Comparison of ENCODE assay signal across 1 cellular context in genomic region chr3:27985369-27986035, GRCh38.
TF ChIP-seq lines count a peak whose summit lies in the region.

No MANE protein-coding gene starts in this region.

TF ChIP-seq in WTC11, 78 proteins besides CTCF, POLR2A, EP300 and RAD21 (continued from another document):
- TF ChIP-seq, protein P1, sequence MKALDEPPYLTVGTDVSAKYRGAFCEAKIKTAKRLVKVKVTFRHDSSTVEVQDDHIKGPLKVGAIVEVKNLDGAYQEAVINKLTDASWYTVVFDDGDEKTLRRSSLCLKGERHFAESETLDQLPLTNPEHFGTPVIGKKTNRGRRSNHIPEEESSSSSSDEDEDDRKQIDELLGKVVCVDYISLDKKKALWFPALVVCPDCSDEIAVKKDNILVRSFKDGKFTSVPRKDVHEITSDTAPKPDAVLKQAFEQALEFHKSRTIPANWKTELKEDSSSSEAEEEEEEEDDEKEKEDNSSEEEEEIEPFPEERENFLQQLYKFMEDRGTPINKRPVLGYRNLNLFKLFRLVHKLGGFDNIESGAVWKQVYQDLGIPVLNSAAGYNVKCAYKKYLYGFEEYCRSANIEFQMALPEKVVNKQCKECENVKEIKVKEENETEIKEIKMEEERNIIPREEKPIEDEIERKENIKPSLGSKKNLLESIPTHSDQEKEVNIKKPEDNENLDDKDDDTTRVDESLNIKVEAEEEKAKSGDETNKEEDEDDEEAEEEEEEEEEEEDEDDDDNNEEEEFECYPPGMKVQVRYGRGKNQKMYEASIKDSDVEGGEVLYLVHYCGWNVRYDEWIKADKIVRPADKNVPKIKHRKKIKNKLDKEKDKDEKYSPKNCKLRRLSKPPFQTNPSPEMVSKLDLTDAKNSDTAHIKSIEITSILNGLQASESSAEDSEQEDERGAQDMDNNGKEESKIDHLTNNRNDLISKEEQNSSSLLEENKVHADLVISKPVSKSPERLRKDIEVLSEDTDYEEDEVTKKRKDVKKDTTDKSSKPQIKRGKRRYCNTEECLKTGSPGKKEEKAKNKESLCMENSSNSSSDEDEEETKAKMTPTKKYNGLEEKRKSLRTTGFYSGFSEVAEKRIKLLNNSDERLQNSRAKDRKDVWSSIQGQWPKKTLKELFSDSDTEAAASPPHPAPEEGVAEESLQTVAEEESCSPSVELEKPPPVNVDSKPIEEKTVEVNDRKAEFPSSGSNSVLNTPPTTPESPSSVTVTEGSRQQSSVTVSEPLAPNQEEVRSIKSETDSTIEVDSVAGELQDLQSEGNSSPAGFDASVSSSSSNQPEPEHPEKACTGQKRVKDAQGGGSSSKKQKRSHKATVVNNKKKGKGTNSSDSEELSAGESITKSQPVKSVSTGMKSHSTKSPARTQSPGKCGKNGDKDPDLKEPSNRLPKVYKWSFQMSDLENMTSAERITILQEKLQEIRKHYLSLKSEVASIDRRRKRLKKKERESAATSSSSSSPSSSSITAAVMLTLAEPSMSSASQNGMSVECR (CRISPR knock-in tag; IDR thresholded peaks at IDR 0.05; ENCODE audit: borderline replicate concordance) = no peak
- no peak for TF ChIP-seq JUN (CRISPR knock-in tag; IDR thresholded peaks at IDR 0.05)
- TF ChIP-seq IRF2 (CRISPR knock-in tag; IDR thresholded peaks at IDR 0.05; ENCODE audit: borderline replicate concordance, low read depth) = no peak
- TF ChIP-seq GTF2I (CRISPR knock-in tag; conservative IDR thresholded peaks at IDR 0.05) = no peak
